ENCODE assay signal across 16 cellular contexts in the genomic region with DNA sequence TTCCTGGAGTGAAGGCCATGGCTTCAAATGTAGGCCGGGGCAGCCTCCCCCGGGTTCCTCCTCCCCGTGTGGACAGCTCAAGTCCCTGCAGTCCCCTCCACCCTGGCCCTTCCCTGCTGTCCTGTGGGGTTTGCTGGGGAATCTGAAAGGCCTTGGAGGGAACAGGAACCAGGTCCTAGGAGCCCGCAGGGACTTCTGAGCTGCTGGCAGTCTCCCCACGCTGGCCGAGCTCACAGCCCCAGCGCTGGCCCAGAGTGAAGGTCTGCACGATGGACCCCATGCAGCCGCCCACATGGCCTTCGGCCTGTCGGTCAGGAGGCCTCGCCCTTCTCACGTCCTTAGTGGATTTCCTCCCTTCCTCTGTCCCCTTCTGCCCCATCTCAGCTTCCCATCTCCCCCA. TPM values are rescaled to one million over a fixed set of nuclear protein-coding genes. Genes with fewer than 3 reads are reported as not detected.
DNase-seq lines count a peak whose midpoint lies in the region; ATAC-seq and TF ChIP-seq lines count a peak whose summit lies in the region.
"Had no signal": no experiment of that assay in that cellular context is flagged by ENCODE, and none has a peak within 500 bp of the region (broad histone marks: within the 10 kb centered on the region; RNA-seq: fewer than 3 reads in every experiment).

No MANE protein-coding gene starts in this region.

- H3K36me3 ChIP-seq in DND-41 (ENCODE audit: insufficient read depth, low read length): no peaks in the 10 kb centered on the region

- H2AFZ ChIP-seq in DND-41 (ENCODE audit: low read depth, low read length): no peak overlapping the region

- H3K9me3 Mint-ChIP-seq in WTC11: no peaks in the 10 kb centered on the region; the same call in 1 of the 2 replicates
- H3K9me3 Mint-ChIP-seq in osteocyte (ENCODE audit: unreplicated experiment): no peaks in the 10 kb centered on the region
- peaks cover 6% of the 10 kb centered on the region for H3K9me3 Mint-ChIP-seq in activated naive CD4-positive, alpha-beta T cell treated with anti-CD3 and anti-CD28 coated beads, Interleukin-2, amount 10 ng/mL, durations not matched to agents 7 days and 5 days
- H3K9me3 Mint-ChIP-seq: T-helper 2 cell treated with Interferon-gamma antibody and Interleukin-4, amounts not matched to agents 5 μg/mL and 100 μg/mL, for 36 hours had no signal

- peak overlapping the region; percentile 36; the same call in 1 of the 2 replicates for H3K27ac ChIP-seq in DND-41 (ENCODE audit: low read length)

- no peak for TF ChIP-seq CTCF in DND-41 (IDR thresholded peaks at IDR 0.05; ENCODE audit: borderline replicate concordance, extremely low read depth, low read length, poor library complexity, severe bottlenecking)
- no peak for TF ChIP-seq CTCF in WTC11 (IDR thresholded peaks at IDR 0.05)
- TF ChIP-seq CTCF in osteocyte (IDR thresholded peaks at IDR 0.05): no peak

- H3K27me3 Mint-ChIP-seq in WTC11 (ENCODE audit: low read depth): no peaks in the 10 kb centered on the region; the same call in 1 of the 2 replicates
- H3K27me3 Mint-ChIP-seq in osteocyte (ENCODE audit: unreplicated experiment): no peaks in the 10 kb centered on the region
- peaks cover 4% of the 10 kb centered on the region for H3K27me3 Mint-ChIP-seq in activated naive CD4-positive, alpha-beta T cell treated with anti-CD3 and anti-CD28 coated beads, Interleukin-2, amount 10 ng/mL, durations not matched to agents 7 days and 5 days

- no peak for ATAC-seq in DND-41 (ENCODE audit: insufficient read depth, low read depth)
- ATAC-seq in WTC11: no peak
- ATAC-seq: left colon had no signal

- H4K20me1 ChIP-seq in DND-41 (ENCODE audit: insufficient read depth, low read length): no peaks in the 10 kb centered on the region

- H3K27ac Mint-ChIP-seq in WTC11 (peak overlapping the region; percentile 99), osteocyte (ENCODE audit: unreplicated experiment) (peak overlapping the region; percentile 89)
- H3K27ac Mint-ChIP-seq in activated naive CD4-positive, alpha-beta T cell treated with anti-CD3 and anti-CD28 coated beads, Interleukin-2, amount 10 ng/mL, durations not matched to agents 7 days and 5 days: no peak overlapping the region
- H3K27ac Mint-ChIP-seq: T-helper 2 cell treated with Interferon-gamma antibody and Interleukin-4, amounts not matched to agents 5 μg/mL and 100 μg/mL, for 36 hours had no signal

- no peaks in the 10 kb centered on the region for H3K36me3 Mint-ChIP-seq in WTC11
- H3K36me3 Mint-ChIP-seq in osteocyte (ENCODE audit: unreplicated experiment): no peaks in the 10 kb centered on the region
- no peaks in the 10 kb centered on the region for H3K36me3 Mint-ChIP-seq in activated naive CD4-positive, alpha-beta T cell treated with anti-CD3 and anti-CD28 coated beads, Interleukin-2, amount 10 ng/mL, durations not matched to agents 7 days and 5 days
- H3K36me3 Mint-ChIP-seq: naive B cell had no signal

- no peak overlapping the region for H3K4me3 ChIP-seq in DND-41 (ENCODE audit: low read depth in 1 of 2, low read length in 2 of 2)

- H3K79me2 ChIP-seq in DND-41 (ENCODE audit: insufficient read depth, low read length): no peaks in the 10 kb centered on the region

- peaks cover 13% of the 10 kb centered on the region; the same call in 1 of the 2 replicates for H3K4me1 ChIP-seq in DND-41 (ENCODE audit: insufficient read depth, low read length)

- H3K4me1 Mint-ChIP-seq in WTC11: peaks cover 60% of the 10 kb centered on the region
- H3K4me1 Mint-ChIP-seq in osteocyte (ENCODE audit: unreplicated experiment): peaks cover 69% of the 10 kb centered on the region
- no peaks in the 10 kb centered on the region for H3K4me1 Mint-ChIP-seq in activated naive CD4-positive, alpha-beta T cell treated with anti-CD3 and anti-CD28 coated beads, Interleukin-2, amount 10 ng/mL, durations not matched to agents 7 days and 5 days

- H3K27me3 ChIP-seq in DND-41 (ENCODE audit: insufficient read depth, low read length, poor library complexity): no peaks in the 10 kb centered on the region

- H3K9ac ChIP-seq in DND-41 (ENCODE audit: low read depth, low read length): peak overlapping the region; percentile 9; the same call in 1 of the 2 replicates

- no peaks in the 10 kb centered on the region for H3K9me3 ChIP-seq in DND-41 (ENCODE audit: insufficient read depth, low read length, severe bottlenecking)

- CTCF ChIA-PET in WTC11 (lab: Charles Lee): interaction anchor here (0.5 to 2.9 kb wide), 11 partner anchors 16 to 496 kb away, joined by 3 to 16 read pairs (median 4); no protein-coding TSS in a partner anchor
- CTCF ChIA-PET in activated naive CD4-positive, alpha-beta T cell treated with anti-CD3 and anti-CD28 coated beads, Interleukin-2, amount 10 ng/mL, durations not matched to agents 7 days and 5 days (lab: Charles Lee): interaction anchor here (1.2 kb wide), 1 partner anchor 9 kb away, joined by 3 read pairs; no protein-coding TSS in a partner anchor

- H3K4me3 Mint-ChIP-seq in WTC11 (peak overlapping the region; percentile 44), osteocyte (ENCODE audit: unreplicated experiment) (peak overlapping the region; percentile 47)
- no peak overlapping the region for H3K4me3 Mint-ChIP-seq in activated naive CD4-positive, alpha-beta T cell treated with anti-CD3 and anti-CD28 coated beads, Interleukin-2, amount 10 ng/mL, durations not matched to agents 7 days and 5 days
- H3K4me3 Mint-ChIP-seq: T-helper 2 cell treated with Interferon-gamma antibody and Interleukin-4, amounts not matched to agents 5 μg/mL and 100 μg/mL, for 36 hours had no signal

- POLR2A ChIA-PET in WTC11 (lab: Charles Lee): interaction anchor here (0.9 to 2.6 kb wide), 5 partner anchors 9 to 21 kb away, joined by 3 to 28 read pairs (median 3); no protein-coding TSS in a partner anchor

- H3K4me2 ChIP-seq in DND-41 (ENCODE audit: insufficient read depth, low read length): no peak overlapping the region

- no peak for DNase-seq in DND-41
- DNase-seq in WTC11 (ENCODE audit: low spot score): no peak
- peak; percentile 53 for DNase-seq in hepatic stellate cell (ENCODE audit: low spot score)
- DNase-seq in osteocyte (ENCODE audit: extremely low spot score, unreplicated experiment): no peak
- DNase-seq in DMS79 (lab: John Stamatoyannopoulos, UW): no peak
- DNase-seq in NCI-H2029 treated with DMSO at 0.1 percent for 48 hours (lab: John Stamatoyannopoulos, UW): no peak
- no peak for DNase-seq in activated naive CD4-positive, alpha-beta T cell treated with anti-CD3 and anti-CD28 coated beads, Interleukin-2, amount 10 ng/mL, durations not matched to agents 7 days and 5 days
- DNase-seq in NCI-H128 (lab: John Stamatoyannopoulos, UW; ENCODE audit: unreplicated experiment): no peak
- DNase-seq: activated CD4-positive, alpha-beta T cell treated with anti-CD3 and anti-CD28 coated beads for 1 hour; GDM1; hippocampal formation; left colon; naive B cell; NCI-H1694 treated with DMSO at 0.1 percent for 48 hours; SHP77 treated with DMSO at 0.1 percent for 48 hours had no signal

TF ChIP-seq in WTC11, 78 proteins besides CTCF, POLR2A, EP300 and RAD21:
- TF ChIP-seq, protein P1, sequence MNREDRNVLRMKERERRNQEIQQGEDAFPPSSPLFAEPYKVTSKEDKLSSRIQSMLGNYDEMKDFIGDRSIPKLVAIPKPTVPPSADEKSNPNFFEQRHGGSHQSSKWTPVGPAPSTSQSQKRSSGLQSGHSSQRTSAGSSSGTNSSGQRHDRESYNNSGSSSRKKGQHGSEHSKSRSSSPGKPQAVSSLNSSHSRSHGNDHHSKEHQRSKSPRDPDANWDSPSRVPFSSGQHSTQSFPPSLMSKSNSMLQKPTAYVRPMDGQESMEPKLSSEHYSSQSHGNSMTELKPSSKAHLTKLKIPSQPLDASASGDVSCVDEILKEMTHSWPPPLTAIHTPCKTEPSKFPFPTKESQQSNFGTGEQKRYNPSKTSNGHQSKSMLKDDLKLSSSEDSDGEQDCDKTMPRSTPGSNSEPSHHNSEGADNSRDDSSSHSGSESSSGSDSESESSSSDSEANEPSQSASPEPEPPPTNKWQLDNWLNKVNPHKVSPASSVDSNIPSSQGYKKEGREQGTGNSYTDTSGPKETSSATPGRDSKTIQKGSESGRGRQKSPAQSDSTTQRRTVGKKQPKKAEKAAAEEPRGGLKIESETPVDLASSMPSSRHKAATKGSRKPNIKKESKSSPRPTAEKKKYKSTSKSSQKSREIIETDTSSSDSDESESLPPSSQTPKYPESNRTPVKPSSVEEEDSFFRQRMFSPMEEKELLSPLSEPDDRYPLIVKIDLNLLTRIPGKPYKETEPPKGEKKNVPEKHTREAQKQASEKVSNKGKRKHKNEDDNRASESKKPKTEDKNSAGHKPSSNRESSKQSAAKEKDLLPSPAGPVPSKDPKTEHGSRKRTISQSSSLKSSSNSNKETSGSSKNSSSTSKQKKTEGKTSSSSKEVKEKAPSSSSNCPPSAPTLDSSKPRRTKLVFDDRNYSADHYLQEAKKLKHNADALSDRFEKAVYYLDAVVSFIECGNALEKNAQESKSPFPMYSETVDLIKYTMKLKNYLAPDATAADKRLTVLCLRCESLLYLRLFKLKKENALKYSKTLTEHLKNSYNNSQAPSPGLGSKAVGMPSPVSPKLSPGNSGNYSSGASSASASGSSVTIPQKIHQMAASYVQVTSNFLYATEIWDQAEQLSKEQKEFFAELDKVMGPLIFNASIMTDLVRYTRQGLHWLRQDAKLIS (CRISPR knock-in tag; IDR thresholded peaks at IDR 0.05; ENCODE audit: borderline replicate concordance): no peak
- TF ChIP-seq OVOL2 (CRISPR knock-in tag; IDR thresholded peaks at IDR 0.05; ENCODE audit: borderline replicate concordance): no peak
- 0 out of 2 replicates have a peak, but pooled peaks have one; percentile 4 for TF ChIP-seq HMGA2 (CRISPR knock-in tag; IDR thresholded peaks at IDR 0.05)
- TF ChIP-seq NR1H2 (CRISPR knock-in tag; IDR thresholded peaks at IDR 0.05): no peak
- no peak for TF ChIP-seq GRHL2 (CRISPR knock-in tag; IDR thresholded peaks at IDR 0.05; ENCODE audit: insufficient replicate concordance, severe bottlenecking)
TF ChIP-seq in WTC11: peak in this region for 1.

RNA-seq across cellular contexts. Expression of a gene that starts 25.7 kb away (rescaled TPM):
- total RNA-seq in WTC11 (2021) (76.7 to 95.6 TPM (median 79.2 TPM) in 3 replicates), osteocyte (44.9 and 53.6 TPM in 2 replicates)
